ENCODE assay signal across 11 cellular contexts in genomic region chr5:172164773-172165212, GRCh38.
DNase-seq lines count a peak whose midpoint lies in the region; ATAC-seq, FAIRE-seq and TF ChIP-seq lines count a peak whose summit lies in the region.
"Had no signal": no experiment of that assay in that cellular context is flagged by ENCODE, and none has a peak within 500 bp of the region (broad histone marks: within the 10 kb centered on the region; RNA-seq: fewer than 3 reads in every experiment).

No MANE protein-coding gene starts in this region.

- ATAC-seq in HG02610 (IDR thresholded peaks at IDR 0.05; ENCODE audit: unreplicated experiment) = no peak

- DNase-seq in GM03348 (ENCODE audit: low spot score) (peak; percentile 78), astrocyte of the spinal cord (ENCODE audit: low read depth, low spot score) (peak; percentile 29), iris pigment epithelial cell (ENCODE audit: low read depth) (peak; percentile 57), putamen (ENCODE audit: low spot score) (peak; percentile 51), GM10248 (ENCODE audit: extremely low spot score) (no peak), GM19239 (ENCODE audit: insufficient read length, low spot score) (no peak), 8988T (no peak)
- DNase-seq: activated T-cell treated with anti-CD3 and anti-CD28 coated beads, Interleukin-2, amount 50 U/mL, for 4 hours had no signal

- in situ Hi-C loops in astrocyte of the spinal cord (cut with HindIII; ENCODE audit: low sequenced_read_pairs) = no loop called here

- POLR2A ChIA-PET in GM10248 (lab: Yijun Ruan, JAX) = interaction anchor here (0.7 kb wide), 1 partner anchor 8 kb away, joined by 6 read pairs; no protein-coding TSS in a partner anchor

- CTCF ChIA-PET in GM10248 (lab: Yijun Ruan, JAX) = interaction anchor here (0.7 to 6.4 kb wide), 4 partner anchors 9 to 54 kb away, joined by 3 to 33 read pairs (median 3); no protein-coding TSS in a partner anchor

- TF ChIP-seq CTCF in astrocyte of the spinal cord (IDR thresholded peaks at IDR 0.05; ENCODE audit: low read depth, low read length) (no peak), GM10248 (IDR thresholded peaks at IDR 0.05; ENCODE audit: control extremely low read depth, extremely low read depth, low read depth, missing control alignments) (no peak)

- no peak for FAIRE-seq in GM19239 (lab: Jason Lieb, UNC)
- FAIRE-seq: colon, TTC549 had no signal

- no peak overlapping the region for H3K4me3 ChIP-seq in astrocyte of the spinal cord (ENCODE audit: low read depth, low read length)

Comparison
In these comparisons a context has a peak if more than half of its experiments do, and no peak if none do; other contexts are left out.
1. DNase-seq: peak in GM03348 (single experiment), astrocyte of the spinal cord (single experiment), iris pigment epithelial cell (single experiment) and putamen (single experiment); none in GM10248 (single experiment), GM19239 (single experiment) and 8988T (single experiment).